ENCODE assay signal across 37 cellular contexts in genomic region chr3:64846009-64846408, GRCh38.
"Had no signal": no experiment of that assay in that cellular context is flagged by ENCODE, and none has a peak within 500 bp of the region (broad histone marks: within the 10 kb centered on the region; RNA-seq: fewer than 3 reads in every experiment).

No MANE protein-coding gene starts in this region.

- H3K27ac Mint-ChIP-seq: activated B cell treated with CpG ODN at 0.5 μM for 24 hours; activated CD4-positive, alpha-beta memory T cell treated with anti-CD3 and anti-CD28 coated beads for 36 hours; activated CD4-positive, alpha-beta T cell treated with anti-CD3 and anti-CD28 coated beads, Interleukin-2, amount 10 ng/mL, durations not matched to agents 24 days and 14 days; activated CD8-positive, alpha-beta T cell treated with anti-CD3 and anti-CD28 coated beads for 36 hours; activated naive CD4-positive, alpha-beta T cell treated with anti-CD3 and anti-CD28 coated beads, Interleukin-2, amount 10 ng/mL, durations not matched to agents 7 days and 5 days; activated naive CD4-positive, alpha-beta T cell treated with anti-CD3 and anti-CD28 coated beads, Interleukin-2, amount 50 U/mL, for 24 hours; activated naive CD8-positive, alpha-beta T cell; activated naive CD8-positive, alpha-beta T cell treated with anti-CD3 and anti-CD28 coated beads, Interleukin-2, amount 10 ng/mL, durations not matched to agents 7 days and 5 days; activated naive CD8-positive, alpha-beta T cell treated with anti-CD3 and anti-CD28 coated beads, Interleukin-2, amount 50 U/mL, for 24 hours; activated T-cell treated with anti-CD3 and anti-CD28 coated beads, Interleukin-2, amount 50 U/mL, for 72 hours; activated T-helper 1 cell treated with anti-CD3 and anti-CD28 coated beads, Interleukin-12 subunit alpha, Interleukin-12 subunit beta, Interleukin-2, Interleukin-4 antibody, amounts not matched to agents 30 ng/mL and 10 ng/mL and 1 ng/mL, durations not matched to agents 14 hours and 24 hours and 36 hours; activated T-helper 17 cell treated with anti-CD3 and anti-CD28 coated beads, Interleukin-2, amount 50 U/mL, for 72 hours; T-helper 1 cell treated with Interleukin-12 subunit alpha and Interleukin-12 subunit beta and Interleukin-4 antibody, amounts not matched to agents 30 μg/mL and 1 μg/mL, for 36 hours; T-helper 2 cell treated with Interferon-gamma antibody and Interleukin-4, amounts not matched to agents 5 μg/mL and 100 μg/mL, for 36 hours had no signal

- H3K36me3 Mint-ChIP-seq: activated CD4-positive, alpha-beta memory T cell treated with anti-CD3 and anti-CD28 coated beads for 36 hours; activated naive CD4-positive, alpha-beta T cell treated with anti-CD3 and anti-CD28 coated beads, Interleukin-2, amount 10 ng/mL, durations not matched to agents 7 days and 5 days; activated naive CD4-positive, alpha-beta T cell treated with anti-CD3 and anti-CD28 coated beads, Interleukin-2, amount 50 U/mL, for 24 hours; activated naive CD8-positive, alpha-beta T cell; activated naive CD8-positive, alpha-beta T cell treated with anti-CD3 and anti-CD28 coated beads, Interleukin-2, amount 10 ng/mL, durations not matched to agents 7 days and 5 days; brain had no signal

- H3K36me3 ChIP-seq: cardiac muscle cell had no signal

- H3K9me3 ChIP-seq: ascending aorta had no signal

- H3K4me3 Mint-ChIP-seq: activated B cell treated with CpG ODN at 0.5 μM for 24 hours; activated CD4-positive, alpha-beta memory T cell treated with anti-CD3 and anti-CD28 coated beads for 36 hours; activated CD4-positive, alpha-beta T cell treated with anti-CD3 and anti-CD28 coated beads, Interleukin-2, amount 10 ng/mL, durations not matched to agents 24 days and 14 days; activated CD8-positive, alpha-beta T cell treated with anti-CD3 and anti-CD28 coated beads for 36 hours; activated naive CD4-positive, alpha-beta T cell treated with anti-CD3 and anti-CD28 coated beads, Interleukin-2, amount 10 ng/mL, durations not matched to agents 7 days and 5 days; activated naive CD4-positive, alpha-beta T cell treated with anti-CD3 and anti-CD28 coated beads, Interleukin-2, amount 50 U/mL, for 24 hours; activated naive CD8-positive, alpha-beta T cell; activated naive CD8-positive, alpha-beta T cell treated with anti-CD3 and anti-CD28 coated beads, Interleukin-2, amount 10 ng/mL, durations not matched to agents 7 days and 5 days; activated naive CD8-positive, alpha-beta T cell treated with anti-CD3 and anti-CD28 coated beads, Interleukin-2, amount 50 U/mL, for 24 hours; activated T-cell treated with anti-CD3 and anti-CD28 coated beads, Interleukin-2, amount 50 U/mL, for 4 hours; activated T-cell treated with anti-CD3 and anti-CD28 coated beads, Interleukin-2, amount 50 U/mL, for 72 hours; activated T-helper 1 cell treated with anti-CD3 and anti-CD28 coated beads, Interleukin-12 subunit alpha, Interleukin-12 subunit beta, Interleukin-2, Interleukin-4 antibody, amounts not matched to agents 30 ng/mL and 10 ng/mL and 1 ng/mL, durations not matched to agents 14 hours and 24 hours and 36 hours; activated T-helper 17 cell treated with anti-CD3 and anti-CD28 coated beads, Interleukin-2, amount 50 U/mL, for 72 hours; brain; central memory CD8-positive, alpha-beta T cell; T-helper 1 cell treated with Interleukin-12 subunit alpha and Interleukin-12 subunit beta and Interleukin-4 antibody, amounts not matched to agents 30 μg/mL and 1 μg/mL, for 36 hours; T-helper 2 cell treated with Interferon-gamma antibody and Interleukin-4, amounts not matched to agents 5 μg/mL and 100 μg/mL, for 36 hours had no signal

- H3K27ac ChIP-seq: ascending aorta, cardiac muscle cell, VCaP had no signal

- H3K4me3 ChIP-seq: ascending aorta, cardiac muscle cell had no signal

- H3K27me3 ChIP-seq: ascending aorta, cardiac muscle cell had no signal

- H3K9me3 Mint-ChIP-seq: activated CD4-positive, alpha-beta memory T cell treated with anti-CD3 and anti-CD28 coated beads for 36 hours; activated CD4-positive, alpha-beta T cell treated with anti-CD3 and anti-CD28 coated beads, Interleukin-2, amount 10 ng/mL, durations not matched to agents 24 days and 14 days; activated CD8-positive, alpha-beta T cell treated with anti-CD3 and anti-CD28 coated beads for 36 hours; activated naive CD4-positive, alpha-beta T cell treated with anti-CD3 and anti-CD28 coated beads, Interleukin-2, amount 50 U/mL, for 24 hours; activated T-cell treated with anti-CD3 and anti-CD28 coated beads, Interleukin-2, amount 50 U/mL, for 4 hours; activated T-helper 17 cell treated with anti-CD3 and anti-CD28 coated beads, Interleukin-2, amount 50 U/mL, for 72 hours had no signal

- DNase-seq: activated B cell treated with CpG ODN at 0.5 μM for 24 hours; activated CD4-positive, alpha-beta memory T cell treated with anti-CD3 and anti-CD28 coated beads for 36 hours; activated CD4-positive, alpha-beta T cell treated with anti-CD3 and anti-CD28 coated beads for 4 hours; activated CD4-positive, alpha-beta T cell treated with anti-CD3 and anti-CD28 coated beads, Interleukin-2, amount 10 ng/mL, durations not matched to agents 24 days and 14 days; activated CD4-positive, alpha-beta T cell treated with anti-CD3 and anti-CD28 coated beads, Interleukin-2, amount 50 U/mL, for 1 hour; activated CD4-positive, alpha-beta T cell treated with anti-CD3 and anti-CD28 coated beads, Interleukin-2, amount 50 U/mL, for 4 hours; activated CD4-positive, CD25-positive, alpha-beta regulatory T cell treated with anti-CD3 and anti-CD28 coated beads, Interleukin-2, amount 50 U/mL, for 72 hours; activated CD8-positive, alpha-beta memory T cell treated with anti-CD3 and anti-CD28 coated beads, Interleukin-2, amount 50 U/mL, for 4 hours; activated CD8-positive, alpha-beta T cell treated with anti-CD3 and anti-CD28 coated beads for 36 hours; activated effector memory CD4-positive, alpha-beta T cell treated with anti-CD3 and anti-CD28 coated beads, Interleukin-2, amount 50 U/mL, for 16 hours; activated gamma-delta T cell treated with Interleukin-2 at 50 U/mL for 16 hours; activated naive CD4-positive, alpha-beta T cell; activated naive CD4-positive, alpha-beta T cell treated with anti-CD3 and anti-CD28 coated beads, Interleukin-2, amount 10 ng/mL, durations not matched to agents 7 days and 5 days; activated naive CD8-positive, alpha-beta T cell treated with anti-CD3 and anti-CD28 coated beads, Interleukin-2, amount 10 ng/mL, durations not matched to agents 7 days and 5 days; activated naive CD8-positive, alpha-beta T cell treated with anti-CD3 and anti-CD28 coated beads, Interleukin-2, amount 50 U/mL, for 24 hours; activated T-cell treated with anti-CD3 and anti-CD28 coated beads for 4 hours; activated T-cell treated with anti-CD3 and anti-CD28 coated beads, Interleukin-2, amount 50 U/mL, for 1 hour; activated T-cell treated with anti-CD3 and anti-CD28 coated beads, Interleukin-2, amount 50 U/mL, for 4 hours; activated T-cell treated with anti-CD3 and anti-CD28 coated beads, Interleukin-2, amount 50 U/mL, for 72 hours; amygdala; anterior cingulate cortex; caudate nucleus; SW 1271; T-helper 1 cell; T-helper 2 cell; T-helper 9 cell had no signal

- H3K4me1 Mint-ChIP-seq: activated B cell treated with CpG ODN at 0.5 μM for 24 hours; activated CD4-positive, alpha-beta T cell treated with anti-CD3 and anti-CD28 coated beads, Interleukin-2, amount 10 ng/mL, durations not matched to agents 24 days and 14 days; activated naive CD4-positive, alpha-beta T cell treated with anti-CD3 and anti-CD28 coated beads, Interleukin-2, amount 10 ng/mL, durations not matched to agents 7 days and 5 days; activated naive CD4-positive, alpha-beta T cell treated with anti-CD3 and anti-CD28 coated beads, Interleukin-2, amount 50 U/mL, for 24 hours; activated naive CD8-positive, alpha-beta T cell treated with anti-CD3 and anti-CD28 coated beads, Interleukin-2, amount 10 ng/mL, durations not matched to agents 7 days and 5 days; activated naive CD8-positive, alpha-beta T cell treated with anti-CD3 and anti-CD28 coated beads, Interleukin-2, amount 50 U/mL, for 24 hours; activated T-helper 17 cell treated with anti-CD3 and anti-CD28 coated beads, Interleukin-2, amount 50 U/mL, for 72 hours; central memory CD8-positive, alpha-beta T cell had no signal

- H3K27me3 Mint-ChIP-seq: activated B cell treated with CpG ODN at 0.5 μM for 24 hours; activated CD4-positive, alpha-beta memory T cell treated with anti-CD3 and anti-CD28 coated beads for 36 hours; activated CD4-positive, alpha-beta T cell treated with anti-CD3 and anti-CD28 coated beads, Interleukin-2, amount 10 ng/mL, durations not matched to agents 24 days and 14 days; activated CD8-positive, alpha-beta T cell treated with anti-CD3 and anti-CD28 coated beads for 36 hours; activated naive CD4-positive, alpha-beta T cell treated with anti-CD3 and anti-CD28 coated beads, Interleukin-2, amount 10 ng/mL, durations not matched to agents 7 days and 5 days; activated naive CD4-positive, alpha-beta T cell treated with anti-CD3 and anti-CD28 coated beads, Interleukin-2, amount 50 U/mL, for 24 hours; activated naive CD8-positive, alpha-beta T cell; activated naive CD8-positive, alpha-beta T cell treated with anti-CD3 and anti-CD28 coated beads, Interleukin-2, amount 10 ng/mL, durations not matched to agents 7 days and 5 days; activated naive CD8-positive, alpha-beta T cell treated with anti-CD3 and anti-CD28 coated beads, Interleukin-2, amount 50 U/mL, for 24 hours; activated T-helper 17 cell treated with anti-CD3 and anti-CD28 coated beads, Interleukin-2, amount 50 U/mL, for 72 hours; central memory CD8-positive, alpha-beta T cell had no signal

- ATAC-seq: activated CD8-positive, alpha-beta T cell treated with anti-CD3 and anti-CD28 coated beads for 36 hours; activated naive CD8-positive, alpha-beta T cell treated with anti-CD3 and anti-CD28 coated beads, Interleukin-2, amount 50 U/mL, for 24 hours; activated T-cell treated with anti-CD3 and anti-CD28 coated beads, Interleukin-2, amount 50 U/mL, for 4 hours; activated T-cell treated with anti-CD3 and anti-CD28 coated beads, Interleukin-2, amount 50 U/mL, for 72 hours; activated T-helper 17 cell treated with anti-CD3 and anti-CD28 coated beads, Interleukin-2, amount 50 U/mL, for 72 hours had no signal

- H3K4me1 ChIP-seq: ascending aorta had no signal
